Comparison of ENCODE assay signal across 22 cellular contexts in genomic region chr11:117066959-117067358, GRCh38. TPM values are rescaled to one million over a fixed set of nuclear protein-coding genes. Genes with fewer than 3 reads are reported as not detected.
DNase-seq lines count a peak whose midpoint lies in the region; ATAC-seq, FAIRE-seq and TF ChIP-seq lines count a peak whose summit lies in the region.
"Had no signal": no experiment of that assay in that cellular context is flagged by ENCODE, and none has a peak within 500 bp of the region (broad histone marks: within the 10 kb centered on the region; RNA-seq: fewer than 3 reads in every experiment).

No MANE protein-coding gene starts in this region.

- H3K4me3 Mint-ChIP-seq in T-helper 17 cell: no peak overlapping the region
- no peak overlapping the region for H3K4me3 Mint-ChIP-seq in HFFc6
- H3K4me3 Mint-ChIP-seq: CD4-positive, CD25-positive, alpha-beta regulatory T cell had no signal

- no peak overlapping the region for H3K9ac ChIP-seq in keratinocyte (ENCODE audit: control insufficient read depth, extremely low read depth, insufficient read depth, low read length)
- H3K9ac ChIP-seq: KMS-11 had no signal

- H2AFZ ChIP-seq in keratinocyte (ENCODE audit: control insufficient read depth, low read length): no peak overlapping the region

- TF ChIP-seq CTCF in keratinocyte (optimal IDR thresholded peaks at IDR 0.05 in 1 of 3, IDR thresholded peaks at IDR 0.05 in 1 of 3, conservative IDR thresholded peaks at IDR 0.05 in 1 of 3; ENCODE audit: extremely low read depth in 1 of 3, insufficient read depth in 2 of 3, low read length in 3 of 3): no peak
- no peak for TF ChIP-seq CTCF in HFFc6 (IDR thresholded peaks at IDR 0.05)

- peaks cover 2% of the 10 kb centered on the region for H3K36me3 Mint-ChIP-seq in T-helper 17 cell (ENCODE audit: low read depth)
- H3K36me3 Mint-ChIP-seq in HFFc6 (ENCODE audit: low read depth): peaks cover 4% of the 10 kb centered on the region; the same call in 1 of the 2 replicates

- peaks cover 6% of the 10 kb centered on the region for H4K20me1 ChIP-seq in keratinocyte (ENCODE audit: control insufficient read depth, extremely low read depth, insufficient read depth, low read length)

- H3K4me3 ChIP-seq in keratinocyte (ENCODE audit: control insufficient read depth in 2 of 3, extremely low read depth in 1 of 3, insufficient read depth in 2 of 3, low read depth in 1 of 3, low read length in 3 of 3): no peak overlapping the region
- H3K4me3 ChIP-seq: GM12878 had no signal

- H3K4me1 ChIP-seq in keratinocyte (ENCODE audit: control insufficient read depth, extremely low read depth, insufficient read depth, low read length): peaks cover 17% of the 10 kb centered on the region

- H3K9me3 Mint-ChIP-seq in HFFc6: no peaks in the 10 kb centered on the region

- no peak for ATAC-seq in T-helper 17 cell
- ATAC-seq: GM12878 had no signal

- H3K27me3 Mint-ChIP-seq in T-helper 17 cell (no peaks in the 10 kb centered on the region), HFFc6 (ENCODE audit: insufficient read depth) (peaks cover 5% of the 10 kb centered on the region; the same call in 1 of the 2 replicates)

- FAIRE-seq in G401.6 (lab: Jason Lieb, UNC): peak; percentile 42
- FAIRE-seq in keratinocyte (lab: Jason Lieb, UNC): peak; percentile 57
- FAIRE-seq: GM12878, H54 had no signal

- DNase-seq in T-helper 17 cell (no peak), keratinocyte (ENCODE audit: low read depth, low spot score) (no peak), substantia nigra (lab: John Stamatoyannopoulos, UW) (no peak), SK-N-DZ (ENCODE audit: low spot score) (no peak), HFFc6 (no peak)
- no peak for DNase-seq in activated CD4-positive, alpha-beta T cell treated with anti-CD3 and anti-CD28 coated beads for 48 hours
- DNase-seq: CD4-positive, CD25-positive, alpha-beta regulatory T cell; DMS 273 treated with DMSO at 0.1 percent for 48 hours; DMS79 treated with DMSO at 0.1 percent for 48 hours; IMR-90; NCI-H1092 treated with DMSO at 0.1 percent for 48 hours; NCI-H1436 treated with DMSO at 0.1 percent for 48 hours; NCI-H2029; NCI-H2227 treated with DMSO at 0.1 percent for 48 hours; NCI-H524; NCI-H774; NK-92 treated with Interleukin-12 subunit alpha and Interleukin-12 subunit beta, amount 100 ng/mL, for 24 hours had no signal

- H3K79me2 ChIP-seq in keratinocyte (ENCODE audit: control insufficient read depth, insufficient read depth, low read length): peaks cover 75% of the 10 kb centered on the region

- no peaks in the 10 kb centered on the region for H3K36me3 ChIP-seq in keratinocyte (ENCODE audit: control insufficient read depth in 2 of 2, extremely low read depth in 1 of 2, insufficient read depth in 2 of 2, low read length in 2 of 2)

- dilution Hi-C loops in keratinocyte (cut with MboI; ENCODE audit: extremely low pct_ligation_motif_present, low sequenced_read_pairs): no loop called here

- H3K9me1 ChIP-seq in keratinocyte (ENCODE audit: control insufficient read depth, extremely low read depth, insufficient read depth, low read length): no peaks in the 10 kb centered on the region

- H3K27ac ChIP-seq in keratinocyte (ENCODE audit: control insufficient read depth, insufficient read depth, low read length): no peak overlapping the region
- H3K27ac ChIP-seq in substantia nigra (ENCODE audit: low read depth, low read length, poor library complexity, severe bottlenecking): peak overlapping the region; percentile 52
- H3K27ac ChIP-seq: KMS-11, RWPE1 had no signal

- H3K4me1 Mint-ChIP-seq in T-helper 17 cell (peaks cover 43% of the 10 kb centered on the region), HFFc6 (ENCODE audit: low read depth) (peaks cover 53% of the 10 kb centered on the region)

- H3K27ac Mint-ChIP-seq in T-helper 17 cell: peak overlapping the region; percentile 70
- H3K27ac Mint-ChIP-seq in HFFc6: no peak overlapping the region

- H3K9me3 ChIP-seq in T-helper 17 cell (ENCODE audit: control insufficient read depth, low read length, poor library complexity, severe bottlenecking) (no peaks in the 10 kb centered on the region), keratinocyte (ENCODE audit: control insufficient read depth, low read depth, low read length) (no peaks in the 10 kb centered on the region)

- H3K4me2 ChIP-seq in keratinocyte (ENCODE audit: control insufficient read depth, extremely low read depth, insufficient read depth, low read depth, low read length): no peak overlapping the region
- H3K4me2 ChIP-seq: KMS-11 had no signal

- H3K27me3 ChIP-seq in keratinocyte (ENCODE audit: control insufficient read depth, extremely low read depth, insufficient read depth, low read length): no peaks in the 10 kb centered on the region

RNA-seq across cellular contexts. Expression of gene SIK3, which starts 31.3 kb away (rescaled TPM):
- total RNA-seq in T-helper 17 cell: 10 to 100 TPM; 82.7 to 87.5 TPM
- polyA plus RNA-seq in keratinocyte: 4.4 to 10.7 TPM (median 8.2 TPM) in 3 replicates
- 13.4 TPM for polyA plus RNA-seq in keratinocyte (2011; ENCODE audit: low read depth)
- polyA plus RNA-seq in keratinocyte (2011; cell fraction: cytosol; rRNA removed): 9.1 and 10.4 TPM in 2 replicates
- 27.3 and 28.8 TPM in 2 replicates for polyA plus RNA-seq in keratinocyte (2011; cell fraction: nucleus; rRNA removed)
- polyA plus RNA-seq in keratinocyte (2012; ENCODE audit: low replicate concordance): 9.5 and 15.3 TPM in 2 replicates
- polyA minus RNA-seq in keratinocyte: 14.6 to 51.7 TPM (median 22.5 TPM) in 3 replicates
- polyA minus RNA-seq in keratinocyte (2011; cell fraction: cytosol; rRNA and poly(A)+ RNA removed): 12.1 TPM
- 21.2 and 44.1 TPM in 2 replicates for polyA minus RNA-seq in keratinocyte (2011; cell fraction: nucleus; rRNA and poly(A)+ RNA removed)
- 3.9 and 4.0 TPM in 2 replicates for polyA plus RNA-seq in SK-N-DZ (2014; cell fraction: cytosol; rRNA removed)
- polyA plus RNA-seq in SK-N-DZ (2014; cell fraction: nucleus; rRNA removed): 6.9 and 20.1 TPM in 2 replicates
- total RNA-seq in HFFc6 (2021; fragmentation: NEBNext Ultra II Directional; extraction: Animal tissue kit (Norgen Biotek cat#: 25700)): 10 to 100 TPM; 15.6 to 23.3 (median 19.9) TPM
